20 cellular contexts compared by ENCODE assay signal in the genomic region with DNA sequence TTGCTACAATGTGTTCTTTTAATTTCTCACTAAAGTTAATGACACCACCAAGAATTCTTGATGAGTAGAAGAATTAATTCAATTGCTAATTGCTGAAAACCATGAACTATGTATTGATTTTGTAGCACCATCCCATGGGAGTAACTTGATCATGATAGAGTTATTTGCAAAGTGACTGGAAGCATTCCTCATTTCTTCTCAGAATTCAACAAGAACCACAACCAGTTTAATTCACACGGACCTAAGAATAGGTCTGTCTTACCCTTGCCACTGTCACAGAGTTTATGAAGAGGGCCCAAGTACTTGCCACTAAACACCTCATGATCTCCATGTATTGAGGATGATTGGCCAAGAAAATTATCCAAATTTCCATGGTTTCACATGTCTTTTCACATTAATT.
"Had no signal": no experiment of that assay in that cellular context is flagged by ENCODE, and none has a peak within 500 bp of the region (broad histone marks: within the 10 kb centered on the region; RNA-seq: fewer than 3 reads in every experiment).

No MANE protein-coding gene starts in this region.

- H3K27ac ChIP-seq: cardiac muscle cell, esophagus squamous epithelium, hepatocyte, sigmoid colon, upper lobe of right lung had no signal

- ATAC-seq: effector memory CD8-positive, alpha-beta T cell; left cardiac atrium; mucosa of descending colon; naive thymus-derived CD8-positive, alpha-beta T cell; upper lobe of right lung had no signal

- H3K4me3 ChIP-seq: cardiac muscle cell, esophagus squamous epithelium, hepatocyte, mucosa of descending colon, sigmoid colon, spleen, upper lobe of right lung had no signal

- H3K27ac Mint-ChIP-seq: activated B cell treated with CpG ODN at 0.5 μM for 24 hours had no signal

- H3K4me3 Mint-ChIP-seq: activated B cell treated with CpG ODN at 0.5 μM for 24 hours; stimulated activated memory B cell treated with anti-CD40 and anti-IgM and Interleukin-4, amounts not matched to agents 10 μg/mL and 1 μg/mL and 100 μg/mL, for 72 hours had no signal

- H3K9me3 Mint-ChIP-seq: activated B cell treated with CpG ODN at 0.5 μM for 24 hours; effector memory CD8-positive, alpha-beta T cell; naive thymus-derived CD8-positive, alpha-beta T cell; stimulated activated memory B cell treated with anti-CD40 and anti-IgM and Interleukin-4, amounts not matched to agents 10 μg/mL and 1 μg/mL and 100 μg/mL, for 72 hours had no signal

- H3K27me3 ChIP-seq: cardiac muscle cell, esophagus squamous epithelium, hepatocyte, neutrophil, sigmoid colon, spleen, upper lobe of right lung had no signal

- H3K27me3 Mint-ChIP-seq: activated B cell treated with CpG ODN at 0.5 μM for 24 hours; effector memory CD8-positive, alpha-beta T cell; naive thymus-derived CD8-positive, alpha-beta T cell; stimulated activated memory B cell treated with anti-CD40 and anti-IgM and Interleukin-4, amounts not matched to agents 10 μg/mL and 1 μg/mL and 100 μg/mL, for 72 hours had no signal

- DNase-seq: activated B cell treated with CpG ODN at 0.5 μM for 24 hours; activated CD4-positive, alpha-beta T cell treated with anti-CD3 and anti-CD28 coated beads for 48 hours; activated effector memory CD4-positive, alpha-beta T cell treated with anti-CD3 and anti-CD28 coated beads, Interleukin-2, amount 50 U/mL, for 16 hours; activated naive CD4-positive, alpha-beta T cell treated with anti-CD3 and anti-CD28 coated beads, Interleukin-2, amount 50 U/mL, for 16 hours; amniotic stem cell; effector memory CD8-positive, alpha-beta T cell; esophagus squamous epithelium; foreskin fibroblast; left cardiac atrium; mesenchymal stem cell; mucosa of descending colon; naive thymus-derived CD8-positive, alpha-beta T cell; sigmoid colon; spleen; stimulated activated CD4-positive, alpha-beta T cell treated with anti-CD3 and anti-CD28 coated beads, Interleukin-4, amount 100 ng/mL, for 4 hours; upper lobe of right lung had no signal

- H3K36me3 ChIP-seq: cardiac muscle cell, neutrophil, sigmoid colon, upper lobe of right lung had no signal

- H3K9me3 ChIP-seq: esophagus squamous epithelium, mucosa of descending colon, neutrophil, sigmoid colon, spleen, upper lobe of right lung had no signal
